In genomic region chr19:7533281-7533819, GRCh38 we compare ENCODE assay signal across 8 cellular contexts. TPM values are rescaled to one million over a fixed set of nuclear protein-coding genes. Genes with fewer than 3 reads are reported as not detected.
DNase-seq lines count a peak whose midpoint lies in the region; FAIRE-seq and TF ChIP-seq lines count a peak whose summit lies in the region.

No MANE protein-coding gene starts in this region.

- peaks cover 12% of the 10 kb centered on the region for H3K36me3 Mint-ChIP-seq in T-helper 1 cell treated with Interleukin-12 subunit alpha and Interleukin-12 subunit beta and Interleukin-4 antibody, amounts not matched to agents 30 μg/mL and 1 μg/mL, for 36 hours (ENCODE audit: low read depth)
- peaks cover 4% of the 10 kb centered on the region for H3K36me3 Mint-ChIP-seq in astrocyte (ENCODE audit: low read depth, unreplicated experiment)

- H3K9me3 ChIP-seq in astrocyte (ENCODE audit: insufficient read depth, low read depth, low read length) (no peaks in the 10 kb centered on the region), iPS DF 6.9 (ENCODE audit: control insufficient read depth, insufficient read depth, low read length) (no peaks in the 10 kb centered on the region)

- TF ChIP-seq CTCF in astrocyte (IDR thresholded peaks at IDR 0.05; ENCODE audit: insufficient read depth, low read depth, low read length) (no peak), retinal pigment epithelial cell (conservative IDR thresholded peaks at IDR 0.05; ENCODE audit: low read depth, low read length) (no peak)

- FAIRE-seq in astrocyte (lab: Jason Lieb, UNC) = no peak

- peak overlapping the region; percentile 73 for H2AFZ ChIP-seq in astrocyte (ENCODE audit: low read depth, low read length)

- H3K4me3 Mint-ChIP-seq in T-helper 1 cell treated with Interleukin-12 subunit alpha and Interleukin-12 subunit beta and Interleukin-4 antibody, amounts not matched to agents 30 μg/mL and 1 μg/mL, for 36 hours = peak overlapping the region; percentile 93
- H3K4me3 Mint-ChIP-seq in astrocyte (ENCODE audit: unreplicated experiment) = peak overlapping the region; percentile 97

- in situ Hi-C loops in ACHN (cut with HindIII; ENCODE audit: low pct_ligation_motif_present, low pct_unique_long_range_greater_than_20kb, low sequenced_read_pairs) = no loop called here

- H3K27ac ChIP-seq in astrocyte (ENCODE audit: low read depth, low read length) (peak overlapping the region; percentile 58), iPS DF 6.9 (ENCODE audit: low read length) (no peak overlapping the region)

- H3K9me3 Mint-ChIP-seq in T-helper 1 cell treated with Interleukin-12 subunit alpha and Interleukin-12 subunit beta and Interleukin-4 antibody, amounts not matched to agents 30 μg/mL and 1 μg/mL, for 36 hours = no peaks in the 10 kb centered on the region
- no peaks in the 10 kb centered on the region for H3K9me3 Mint-ChIP-seq in astrocyte (ENCODE audit: unreplicated experiment)

- H3K79me2 ChIP-seq in astrocyte (ENCODE audit: insufficient read depth, low read length) = peaks cover 9% of the 10 kb centered on the region

- H3K4me1 ChIP-seq in astrocyte (ENCODE audit: insufficient read depth, low read length) = peaks cover 6% of the 10 kb centered on the region
- H3K4me1 ChIP-seq in iPS DF 6.9 (ENCODE audit: control insufficient read depth, insufficient read depth, low read length) = no peaks in the 10 kb centered on the region; the same call in 1 of the 2 replicates

- H3K27me3 ChIP-seq in astrocyte (ENCODE audit: insufficient read depth, low read length) (no peaks in the 10 kb centered on the region), iPS DF 6.9 (ENCODE audit: control insufficient read depth, insufficient read depth, low read length) (no peaks in the 10 kb centered on the region)

- H3K9ac ChIP-seq in astrocyte (ENCODE audit: low read length) = peak overlapping the region; percentile 87

- no peaks in the 10 kb centered on the region for H4K20me1 ChIP-seq in astrocyte (ENCODE audit: insufficient read depth, low read length)

- H3K36me3 ChIP-seq in astrocyte (ENCODE audit: insufficient read depth, low read length) = no peaks in the 10 kb centered on the region
- peaks cover 2% of the 10 kb centered on the region; the same call in 1 of the 2 replicates for H3K36me3 ChIP-seq in iPS DF 6.9 (ENCODE audit: control insufficient read depth, insufficient read depth, low read length)

- peak overlapping the region; percentile 49 for H3K27ac Mint-ChIP-seq in T-helper 1 cell treated with Interleukin-12 subunit alpha and Interleukin-12 subunit beta and Interleukin-4 antibody, amounts not matched to agents 30 μg/mL and 1 μg/mL, for 36 hours
- H3K27ac Mint-ChIP-seq in astrocyte (ENCODE audit: unreplicated experiment) = peak overlapping the region; percentile 62

- WGBS in iPS DF 6.9 (ENCODE audit: insufficient coverage, insufficient read length) = no CpG with 5 or more reads among the region's 27 CpGs

- H3K4me3 ChIP-seq in astrocyte (ENCODE audit: insufficient read depth, low read depth, low read length) (peak overlapping the region; percentile 90), iPS DF 6.9 (ENCODE audit: low read length) (peak overlapping the region; percentile 52; the same call in 1 of the 2 replicates), retinal pigment epithelial cell (ENCODE audit: low read length) (peak overlapping the region; percentile 87)

- H3K27me3 Mint-ChIP-seq in T-helper 1 cell treated with Interleukin-12 subunit alpha and Interleukin-12 subunit beta and Interleukin-4 antibody, amounts not matched to agents 30 μg/mL and 1 μg/mL, for 36 hours (ENCODE audit: low read depth) = no peaks in the 10 kb centered on the region
- H3K27me3 Mint-ChIP-seq in astrocyte (ENCODE audit: low read depth, unreplicated experiment) = no peaks in the 10 kb centered on the region

- H3K4me2 ChIP-seq in astrocyte (ENCODE audit: low read length) = peak overlapping the region; percentile 97

- peaks cover 8% of the 10 kb centered on the region for H3K4me1 Mint-ChIP-seq in T-helper 1 cell treated with Interleukin-12 subunit alpha and Interleukin-12 subunit beta and Interleukin-4 antibody, amounts not matched to agents 30 μg/mL and 1 μg/mL, for 36 hours (ENCODE audit: low read depth)
- H3K4me1 Mint-ChIP-seq in astrocyte (ENCODE audit: low read depth, unreplicated experiment) = peaks cover 4% of the 10 kb centered on the region

- DNase-seq in T-helper 1 cell = no peak
- DNase-seq in astrocyte (ENCODE audit: low read depth) = no peak
- DNase-seq in iPS DF 6.9 (ENCODE audit: low read depth, low spot score) = no peak
- no peak for DNase-seq in retinal pigment epithelial cell (ENCODE audit: low read depth)
- no peak for DNase-seq in ACHN
- DNase-seq in NCI-H1436 treated with DMSO at 0.1 percent for 48 hours (lab: John Stamatoyannopoulos, UW) = no peak
- DNase-seq in iPS-NIHi7 (ENCODE audit: extremely low spot score) = no peak

RNA-seq across cellular contexts. Expression of gene PNPLA6, which starts 2.2 kb away (rescaled TPM):
- total RNA-seq in astrocyte = 81.9 and 90.2 TPM in 2 replicates

RNA-seq across cellular contexts. Expression of gene MCOLN1, which starts 10.9 kb away (rescaled TPM):
- 26.2 and 27.5 TPM in 2 replicates for total RNA-seq in astrocyte

RNA-seq across cellular contexts. Expression of gene ZNF358, which starts 17.4 kb away (rescaled TPM):
- total RNA-seq in astrocyte = 39.8 and 41.1 TPM in 2 replicates

RNA-seq across cellular contexts. Expression of gene PEX11G, which starts 44.5 kb away (rescaled TPM):
- 1.7 and 2.2 TPM in 2 replicates for total RNA-seq in astrocyte
